Comparison of ENCODE assay signal across 21 cellular contexts in genomic region chr6:157181649-157182048, GRCh38.
DNase-seq lines count a peak whose midpoint lies in the region; ATAC-seq and TF ChIP-seq lines count a peak whose summit lies in the region.
"Had no signal": no experiment of that assay in that cellular context is flagged by ENCODE, and none has a peak within 500 bp of the region (broad histone marks: within the 10 kb centered on the region; RNA-seq: fewer than 3 reads in every experiment).

No MANE protein-coding gene starts in this region.

- H3K27me3 ChIP-seq in cardiac muscle cell, result no peaks in the 10 kb centered on the region
- H3K27me3 ChIP-seq in heart left ventricle, result no peaks in the 10 kb centered on the region
- no peaks in the 10 kb centered on the region for H3K27me3 ChIP-seq in mammary epithelial cell (ENCODE audit: insufficient read depth, low read length)
- no peaks in the 10 kb centered on the region for H3K27me3 ChIP-seq in left lung
- H3K27me3 ChIP-seq: thyroid gland had no signal

- no peaks in the 10 kb centered on the region for H3K79me2 ChIP-seq in mammary epithelial cell (ENCODE audit: insufficient read depth, low read length)

- WGBS in heart left ventricle, 4 donors, result 93 to 96% (median 95%) methylated on average over 4 to 5 of the region's 5 CpGs
- WGBS in mammary epithelial cell (ENCODE audit: low coverage, missing lambda C conversion rate), result 61% methylated on average over 5 of the region's 5 CpGs

- H3K4me1 ChIP-seq in cardiac muscle cell (ENCODE audit: low read depth) (peaks cover 6% of the 10 kb centered on the region), heart left ventricle (peaks cover 0 to 19% (median 5%) of the 10 kb centered on the region in 12 donors), mammary epithelial cell (ENCODE audit: insufficient read depth, low read length) (peaks cover 10% of the 10 kb centered on the region), left lung (peaks cover 0 to 3% of the 10 kb centered on the region in 2 donors)

- H3K9ac ChIP-seq in mammary epithelial cell (ENCODE audit: insufficient read depth, low read length), result no peak overlapping the region

- H3K9me3 ChIP-seq in cardiac muscle cell (ENCODE audit: low read depth), result no peaks in the 10 kb centered on the region
- H3K9me3 ChIP-seq in heart left ventricle, result no peaks in the 10 kb centered on the region
- H3K9me3 ChIP-seq in mammary epithelial cell (replicated peaks; ENCODE audit: insufficient read depth, low read length), result no peaks in the 10 kb centered on the region
- H3K9me3 ChIP-seq in left lung, result no peaks in the 10 kb centered on the region
- H3K9me3 ChIP-seq: thyroid gland had no signal

- no peak for ATAC-seq in heart left ventricle
- ATAC-seq in left lung, result peak; percentile 50
- ATAC-seq in HG03457 (IDR thresholded peaks at IDR 0.05; ENCODE audit: unreplicated experiment), result no peak
- ATAC-seq: stimulated activated memory B cell treated with anti-CD40 and anti-IgM and Interleukin-4, amounts not matched to agents 10 μg/mL and 1 μg/mL and 100 μg/mL, for 72 hours had no signal

- TF ChIP-seq CTCF in cardiac muscle cell (IDR thresholded peaks at IDR 0.05; ENCODE audit: low read depth, low read length) (no peak), heart left ventricle (IDR thresholded peaks at IDR 0.05) (no peak), mammary epithelial cell (conservative IDR thresholded peaks at IDR 0.05 in 1 of 2, IDR thresholded peaks at IDR 0.05 in 1 of 2; ENCODE audit: extremely low read depth in 1 of 2, insufficient read depth in 1 of 2, low read depth in 1 of 2, low read length in 2 of 2) (no peak), left lung (IDR thresholded peaks at IDR 0.05) (no peak), GM13976 (IDR thresholded peaks at IDR 0.05; ENCODE audit: borderline replicate concordance, control extremely low read depth, extremely low read depth, insufficient read depth, missing control alignments) (no peak)

- dilution Hi-C loops in mammary epithelial cell (cut with HindIII; ENCODE audit: low sequenced_read_pairs), result no loop called here

- no peak for TF ChIP-seq POLR2A in heart left ventricle (IDR thresholded peaks at IDR 0.05)

- peak overlapping the region; percentile 12 for H3K4me2 ChIP-seq in mammary epithelial cell (ENCODE audit: insufficient read depth, low read depth, low read length)

- CTCF ChIA-PET in mammary epithelial cell (lab: Charles Lee; ENCODE audit: low non-redundant PET), result interaction anchor here (0.7 kb wide), 1 partner anchor 143 kb away, joined by 4 read pairs; no protein-coding TSS in a partner anchor

- H3K4me3 ChIP-seq in cardiac muscle cell (no peak overlapping the region), heart left ventricle (no peak overlapping the region), mammary epithelial cell (replicated peaks in 1 of 3; ENCODE audit: insufficient read depth in 1 of 3, low read depth in 2 of 3, low read length in 3 of 3) (no peak overlapping the region), left lung (no peak overlapping the region)
- H3K4me3 ChIP-seq: lung, SK-N-MC, skin epidermis, thyroid gland had no signal

- peak overlapping the region; percentile 20 for H3K27ac ChIP-seq in cardiac muscle cell
- H3K27ac ChIP-seq in heart left ventricle, result no peak overlapping the region
- no peak overlapping the region for H3K27ac ChIP-seq in mammary epithelial cell (ENCODE audit: insufficient read depth, low read depth, low read length)
- no peak overlapping the region for H3K27ac ChIP-seq in left lung
- H3K27ac ChIP-seq: SK-N-MC, thyroid gland had no signal

- H3K36me3 ChIP-seq in cardiac muscle cell (peaks cover 12% of the 10 kb centered on the region), heart left ventricle (peaks cover 0 to 63% (median 50%) of the 10 kb centered on the region in 9 donors), mammary epithelial cell (ENCODE audit: insufficient read depth, low read length) (peaks cover 5% of the 10 kb centered on the region), left lung (peaks cover 0 to 57% of the 10 kb centered on the region in 2 donors)

- no TSS peak for BruUV-seq in mammary epithelial cell (replicated peaks; lab: Mats Ljungman, UMichigan)

- intact Hi-C loops in heart left ventricle (cut with DNase I), result loop anchor here (5.0 to 10.0 kb wide), 13 partner anchors 144 to 1857 kb away; partner anchors contain the start of gene ARID1B (in 3 of the 10)
- intact Hi-C loops in mammary epithelial cell (cut with micrococcal nuclease), result loop anchor here (5.0 to 10.0 kb wide), 2 partner anchors 237 to 614 kb away; no protein-coding TSS in a partner anchor
- intact Hi-C loops in left lung (cut with DNase I), result loop anchor here in 1 of 2 donors (10.0 kb wide), 1 partner anchor 147 kb away; no protein-coding TSS in a partner anchor

- H2AFZ ChIP-seq in mammary epithelial cell (ENCODE audit: low read depth, low read length), result peak overlapping the region; percentile 28

- DNase-seq in cardiac muscle cell (ENCODE audit: low read depth in 1 of 2, low spot score in 1 of 2) (no peak), heart left ventricle (no peak), mammary epithelial cell (peak; percentile 76), left lung (no peak), ACHN (no peak), NCI-H2029 treated with DMSO at 0.1 percent for 48 hours (lab: John Stamatoyannopoulos, UW) (no peak), GM13976 (ENCODE audit: low spot score) (no peak)
- DNase-seq: activated CD4-positive, alpha-beta T cell treated with anti-CD3 and anti-CD28 coated beads, Interleukin-2, amount 10 ng/mL, durations not matched to agents 7 days and 5 days; activated effector memory CD4-positive, alpha-beta T cell treated with Interleukin-2 at 50 U/mL for 16 hours; DMS79; HCEC 1CT; NCI-H1417; NCI-H510A; NK-92 treated with Interleukin-12 subunit alpha and Interleukin-12 subunit beta, amount 100 ng/mL, for 24 hours; nucleus accumbens; thyroid gland had no signal

- H4K20me1 ChIP-seq in mammary epithelial cell (ENCODE audit: insufficient read depth, low read length), result no peaks in the 10 kb centered on the region

- in situ Hi-C loops in mammary epithelial cell (cut with MboI; ENCODE audit: low sequenced_read_pairs in 2 of 2) (loop anchor here (10.0 to 25.0 kb wide), 3 partner anchors 137 to 394 kb away; partner anchors contain the start of gene ARID1B (in 1 of the 2)), ACHN (cut with HindIII; ENCODE audit: low pct_ligation_motif_present, low pct_unique_long_range_greater_than_20kb, low sequenced_read_pairs) (no loop called here), GM13976 (cut with MboI; ENCODE audit: low sequenced_read_pairs, unreplicated experiment) (no loop called here)

Comparison
In these comparisons a context has a peak if more than half of its experiments do, and no peak if none do; other contexts are left out.
1. in situ Hi-C loops: an anchor here in mammary epithelial cell (10.0 to 25.0 kb wide); none called in ACHN and GM13976.